In the genomic region with DNA sequence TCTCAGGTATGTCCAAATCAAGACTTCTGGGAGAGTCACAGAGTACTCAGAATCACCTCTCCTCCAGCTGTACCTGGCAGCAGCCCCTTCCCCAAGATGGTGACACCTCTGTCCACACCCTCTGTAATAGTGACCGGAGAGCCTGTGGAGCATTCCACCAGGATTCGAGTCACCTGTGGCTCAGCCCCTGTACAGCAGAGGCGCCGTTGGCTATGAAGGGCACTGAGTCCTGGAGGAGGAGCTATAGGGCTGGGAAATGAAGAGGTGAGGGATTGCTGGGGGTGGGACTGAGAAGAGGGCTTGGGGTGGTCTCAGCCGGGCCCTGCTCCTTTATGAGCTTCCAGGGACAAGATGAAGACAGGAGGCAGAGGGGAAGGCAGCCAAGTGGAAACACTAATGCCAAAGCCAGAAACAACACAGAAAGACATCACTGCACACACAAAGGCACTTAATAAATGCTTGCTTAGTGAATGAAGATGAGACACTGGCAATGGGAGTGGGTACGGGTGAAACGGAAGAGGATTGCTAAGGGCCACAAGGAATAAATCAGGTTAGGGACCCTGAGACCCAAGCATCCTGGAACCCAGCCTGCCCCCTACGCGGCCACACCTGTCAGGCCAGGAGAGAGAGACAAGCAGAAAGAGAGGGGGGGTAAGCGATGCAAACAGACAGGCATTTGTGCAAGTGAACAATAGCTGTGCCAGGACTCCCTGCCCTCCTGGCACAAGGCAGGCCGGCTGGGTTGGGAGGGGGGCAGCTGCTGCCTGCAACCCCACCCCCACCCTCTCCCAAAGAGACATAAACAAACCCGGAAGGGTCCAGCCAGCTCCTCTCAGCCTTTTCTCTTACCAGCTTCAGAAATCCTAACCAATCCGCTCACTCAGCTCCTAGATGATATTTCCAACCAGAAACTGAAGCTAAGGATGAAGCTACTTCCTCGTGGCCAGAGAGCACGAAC, we compare ENCODE assay signal across 8 cellular contexts. TPM values are rescaled to one million over a fixed set of nuclear protein-coding genes. Genes with fewer than 3 reads are reported as not detected.
DNase-seq lines count a peak whose midpoint lies in the region; ATAC-seq and TF ChIP-seq lines count a peak whose summit lies in the region.

No MANE protein-coding gene starts in this region.

- no peak overlapping the region for H3K4ac ChIP-seq in mesendoderm (ENCODE audit: low read depth, low read length)

- H3K27ac ChIP-seq in mesendoderm (ENCODE audit: low read depth, low read length): no peak overlapping the region

- peaks cover 3% of the 10 kb centered on the region; the same call in 1 of the 2 replicates for H3F3A ChIP-seq in Loucy (ENCODE audit: low read depth)

- H3K36me3 ChIP-seq in Loucy (ENCODE audit: insufficient read depth, low read length): peaks cover 10% of the 10 kb centered on the region; the same call in 1 of the 2 replicates
- H3K36me3 ChIP-seq in mesendoderm (ENCODE audit: control insufficient read depth, insufficient read depth, low read length): no peaks in the 10 kb centered on the region

- peak overlapping the region; percentile 80 for H2AK5ac ChIP-seq in mesendoderm (ENCODE audit: low read length)

- no peak overlapping the region for H2BK120ac ChIP-seq in mesendoderm (ENCODE audit: low read depth, low read length)

- H3K79me2 ChIP-seq in Loucy (ENCODE audit: insufficient read depth, low read length) (peaks cover 100% of the 10 kb centered on the region), mesendoderm (ENCODE audit: control insufficient read depth, insufficient read depth, low read length) (peaks cover 70% of the 10 kb centered on the region)

- H4K8ac ChIP-seq in mesendoderm (ENCODE audit: low read depth, low read length): no peak overlapping the region

- peak overlapping the region; percentile 84 for H3K4me3 ChIP-seq in AG09309 (ENCODE audit: control insufficient read depth, low read depth, low read length)
- peak overlapping the region; percentile 96 for H3K4me3 ChIP-seq in Loucy (ENCODE audit: low read length, poor library complexity, severe bottlenecking)
- H3K4me3 ChIP-seq in mesendoderm (ENCODE audit: low read length): no peak overlapping the region

- no peak overlapping the region for H4K5ac ChIP-seq in mesendoderm (ENCODE audit: low read length)

- no peaks in the 10 kb centered on the region for H3K9me3 ChIP-seq in Loucy (ENCODE audit: insufficient read depth, low read depth, low read length)

- ATAC-seq in HG03139 (IDR thresholded peaks at IDR 0.05; ENCODE audit: unreplicated experiment): no peak

- H3K4me2 ChIP-seq in Loucy (ENCODE audit: low read depth, low read length, poor library complexity, severe bottlenecking) (peak overlapping the region; percentile 89), mesendoderm (ENCODE audit: low read length) (peak overlapping the region; percentile 91)

- peaks cover 75% of the 10 kb centered on the region for H3K4me1 ChIP-seq in Loucy (ENCODE audit: insufficient read depth, low read length, poor library complexity, severe bottlenecking)
- peaks cover 21% of the 10 kb centered on the region for H3K4me1 ChIP-seq in mesendoderm (ENCODE audit: control insufficient read depth, low read depth, low read length)

- H3K27me3 ChIP-seq in Loucy (ENCODE audit: insufficient read depth, low read length, poor library complexity, severe bottlenecking) (peaks cover 13% of the 10 kb centered on the region), mesendoderm (ENCODE audit: insufficient read depth, low read length, poor library complexity) (no peaks in the 10 kb centered on the region)

- peaks cover 65% of the 10 kb centered on the region for H4K20me1 ChIP-seq in Loucy (ENCODE audit: insufficient read depth, low read length, poor library complexity, severe bottlenecking)

- H3K9ac ChIP-seq in Loucy (ENCODE audit: low read depth, low read length, poor library complexity, severe bottlenecking) (peak overlapping the region; percentile 99), mesendoderm (ENCODE audit: low read length) (peak overlapping the region; percentile 77)

- no CpG with 5 or more reads among the region's 15 CpGs for WGBS in mesendoderm (ENCODE audit: extremely low coverage, insufficient coverage, low lambda C conversion rate)

- no peak overlapping the region for H2AFZ ChIP-seq in Loucy (ENCODE audit: low read length)

- DNase-seq in AG09309 (ENCODE audit: low read depth): no peak
- DNase-seq in astrocyte of the hippocampus (ENCODE audit: low read depth, low spot score): peak; percentile 25
- no peak for DNase-seq in mesendoderm
- DNase-seq in CD1c-positive myeloid dendritic cell (ENCODE audit: extremely low spot score): no peak
- no peak for DNase-seq in activated CD8-positive, alpha-beta memory T cell treated with anti-CD3 and anti-CD28 coated beads for 24 hours
- DNase-seq in mucosa of gallbladder (ENCODE audit: low spot score): no peak

- peak overlapping the region; percentile 97 for H3K56ac ChIP-seq in mesendoderm (ENCODE audit: low read length)

- H3K18ac ChIP-seq in mesendoderm (ENCODE audit: low read length): no peak overlapping the region

- H3K23ac ChIP-seq in mesendoderm (ENCODE audit: low read length): peak overlapping the region; percentile 97

- H2BK5ac ChIP-seq in mesendoderm (ENCODE audit: low read length): no peak overlapping the region

- no peak for TF ChIP-seq CTCF in AG09309 (IDR thresholded peaks at IDR 0.05; ENCODE audit: control insufficient read depth, insufficient read depth, low read depth, low read length, missing control alignments)
- TF ChIP-seq CTCF in Loucy (conservative IDR thresholded peaks at IDR 0.05; ENCODE audit: low read length): 0 out of 2 replicates have a peak, but pooled peaks have one; percentile 16

- H3K79me1 ChIP-seq in mesendoderm (ENCODE audit: low read length): peaks cover 35% of the 10 kb centered on the region

- H3K9me2 ChIP-seq in Loucy (replicated peaks; ENCODE audit: low read depth, low read length): no peaks in the 10 kb centered on the region

- H2BK15ac ChIP-seq in mesendoderm (replicated peaks; ENCODE audit: low read depth): no peak overlapping the region

RNA-seq across cellular contexts. Expression of gene ARHGEF2, which starts 3.9 kb away (rescaled TPM):
- 28.6 TPM for polyA plus RNA-seq in mesendoderm (2013, experiment 1 of 2)
- polyA plus RNA-seq in mesendoderm (2013, experiment 2 of 2): 27.5 TPM
- 142 TPM for total RNA-seq in mucosa of gallbladder

RNA-seq across cellular contexts. Expression of gene RXFP4, which starts 33.0 kb away (rescaled TPM):
- polyA plus RNA-seq in mesendoderm (2013, experiment 1 of 2): not detected
- not detected for polyA plus RNA-seq in mesendoderm (2013, experiment 2 of 2)
- total RNA-seq in mucosa of gallbladder: not detected

RNA-seq across cellular contexts. Expression of gene KHDC4, which starts 40.3 kb away (rescaled TPM):
- polyA plus RNA-seq in mesendoderm (2013, experiment 1 of 2): 21.5 TPM
- 21.5 TPM for polyA plus RNA-seq in mesendoderm (2013, experiment 2 of 2)
- 44.5 TPM for total RNA-seq in mucosa of gallbladder

RNA-seq across cellular contexts. Expression of gene SSR2, which starts 46.3 kb away (rescaled TPM):
- polyA plus RNA-seq in mesendoderm (2013, experiment 1 of 2): 289 TPM
- 291 TPM for polyA plus RNA-seq in mesendoderm (2013, experiment 2 of 2)
- total RNA-seq in mucosa of gallbladder: 217 TPM
